ENCODE assay signal across 1 cellular context in the genomic region with DNA sequence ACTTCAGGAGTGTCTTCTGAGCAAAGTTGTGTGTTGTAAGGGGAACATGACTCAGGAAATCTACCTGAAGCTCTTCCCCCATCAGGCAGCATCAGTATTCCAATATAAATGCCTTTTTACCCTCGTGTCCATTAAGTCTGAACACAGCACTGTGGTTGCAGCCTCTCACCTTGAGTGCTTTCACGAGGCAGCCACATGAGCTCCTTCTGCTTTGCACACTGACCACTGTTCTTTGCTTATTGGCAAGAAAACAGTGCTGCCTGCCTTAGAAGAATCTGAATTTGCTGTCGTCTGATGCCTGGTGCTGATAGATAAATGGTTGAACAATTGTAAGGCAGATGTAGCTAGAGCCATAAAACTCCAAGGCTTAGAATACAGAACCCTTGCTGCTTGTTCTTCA.
TF ChIP-seq lines count a peak whose summit lies in the region.

No MANE protein-coding gene starts in this region.

TF ChIP-seq in K562, 482 proteins besides CTCF, POLR2A, EP300 and RAD21 (continued from another document):
- TF ChIP-seq, protein P1, sequence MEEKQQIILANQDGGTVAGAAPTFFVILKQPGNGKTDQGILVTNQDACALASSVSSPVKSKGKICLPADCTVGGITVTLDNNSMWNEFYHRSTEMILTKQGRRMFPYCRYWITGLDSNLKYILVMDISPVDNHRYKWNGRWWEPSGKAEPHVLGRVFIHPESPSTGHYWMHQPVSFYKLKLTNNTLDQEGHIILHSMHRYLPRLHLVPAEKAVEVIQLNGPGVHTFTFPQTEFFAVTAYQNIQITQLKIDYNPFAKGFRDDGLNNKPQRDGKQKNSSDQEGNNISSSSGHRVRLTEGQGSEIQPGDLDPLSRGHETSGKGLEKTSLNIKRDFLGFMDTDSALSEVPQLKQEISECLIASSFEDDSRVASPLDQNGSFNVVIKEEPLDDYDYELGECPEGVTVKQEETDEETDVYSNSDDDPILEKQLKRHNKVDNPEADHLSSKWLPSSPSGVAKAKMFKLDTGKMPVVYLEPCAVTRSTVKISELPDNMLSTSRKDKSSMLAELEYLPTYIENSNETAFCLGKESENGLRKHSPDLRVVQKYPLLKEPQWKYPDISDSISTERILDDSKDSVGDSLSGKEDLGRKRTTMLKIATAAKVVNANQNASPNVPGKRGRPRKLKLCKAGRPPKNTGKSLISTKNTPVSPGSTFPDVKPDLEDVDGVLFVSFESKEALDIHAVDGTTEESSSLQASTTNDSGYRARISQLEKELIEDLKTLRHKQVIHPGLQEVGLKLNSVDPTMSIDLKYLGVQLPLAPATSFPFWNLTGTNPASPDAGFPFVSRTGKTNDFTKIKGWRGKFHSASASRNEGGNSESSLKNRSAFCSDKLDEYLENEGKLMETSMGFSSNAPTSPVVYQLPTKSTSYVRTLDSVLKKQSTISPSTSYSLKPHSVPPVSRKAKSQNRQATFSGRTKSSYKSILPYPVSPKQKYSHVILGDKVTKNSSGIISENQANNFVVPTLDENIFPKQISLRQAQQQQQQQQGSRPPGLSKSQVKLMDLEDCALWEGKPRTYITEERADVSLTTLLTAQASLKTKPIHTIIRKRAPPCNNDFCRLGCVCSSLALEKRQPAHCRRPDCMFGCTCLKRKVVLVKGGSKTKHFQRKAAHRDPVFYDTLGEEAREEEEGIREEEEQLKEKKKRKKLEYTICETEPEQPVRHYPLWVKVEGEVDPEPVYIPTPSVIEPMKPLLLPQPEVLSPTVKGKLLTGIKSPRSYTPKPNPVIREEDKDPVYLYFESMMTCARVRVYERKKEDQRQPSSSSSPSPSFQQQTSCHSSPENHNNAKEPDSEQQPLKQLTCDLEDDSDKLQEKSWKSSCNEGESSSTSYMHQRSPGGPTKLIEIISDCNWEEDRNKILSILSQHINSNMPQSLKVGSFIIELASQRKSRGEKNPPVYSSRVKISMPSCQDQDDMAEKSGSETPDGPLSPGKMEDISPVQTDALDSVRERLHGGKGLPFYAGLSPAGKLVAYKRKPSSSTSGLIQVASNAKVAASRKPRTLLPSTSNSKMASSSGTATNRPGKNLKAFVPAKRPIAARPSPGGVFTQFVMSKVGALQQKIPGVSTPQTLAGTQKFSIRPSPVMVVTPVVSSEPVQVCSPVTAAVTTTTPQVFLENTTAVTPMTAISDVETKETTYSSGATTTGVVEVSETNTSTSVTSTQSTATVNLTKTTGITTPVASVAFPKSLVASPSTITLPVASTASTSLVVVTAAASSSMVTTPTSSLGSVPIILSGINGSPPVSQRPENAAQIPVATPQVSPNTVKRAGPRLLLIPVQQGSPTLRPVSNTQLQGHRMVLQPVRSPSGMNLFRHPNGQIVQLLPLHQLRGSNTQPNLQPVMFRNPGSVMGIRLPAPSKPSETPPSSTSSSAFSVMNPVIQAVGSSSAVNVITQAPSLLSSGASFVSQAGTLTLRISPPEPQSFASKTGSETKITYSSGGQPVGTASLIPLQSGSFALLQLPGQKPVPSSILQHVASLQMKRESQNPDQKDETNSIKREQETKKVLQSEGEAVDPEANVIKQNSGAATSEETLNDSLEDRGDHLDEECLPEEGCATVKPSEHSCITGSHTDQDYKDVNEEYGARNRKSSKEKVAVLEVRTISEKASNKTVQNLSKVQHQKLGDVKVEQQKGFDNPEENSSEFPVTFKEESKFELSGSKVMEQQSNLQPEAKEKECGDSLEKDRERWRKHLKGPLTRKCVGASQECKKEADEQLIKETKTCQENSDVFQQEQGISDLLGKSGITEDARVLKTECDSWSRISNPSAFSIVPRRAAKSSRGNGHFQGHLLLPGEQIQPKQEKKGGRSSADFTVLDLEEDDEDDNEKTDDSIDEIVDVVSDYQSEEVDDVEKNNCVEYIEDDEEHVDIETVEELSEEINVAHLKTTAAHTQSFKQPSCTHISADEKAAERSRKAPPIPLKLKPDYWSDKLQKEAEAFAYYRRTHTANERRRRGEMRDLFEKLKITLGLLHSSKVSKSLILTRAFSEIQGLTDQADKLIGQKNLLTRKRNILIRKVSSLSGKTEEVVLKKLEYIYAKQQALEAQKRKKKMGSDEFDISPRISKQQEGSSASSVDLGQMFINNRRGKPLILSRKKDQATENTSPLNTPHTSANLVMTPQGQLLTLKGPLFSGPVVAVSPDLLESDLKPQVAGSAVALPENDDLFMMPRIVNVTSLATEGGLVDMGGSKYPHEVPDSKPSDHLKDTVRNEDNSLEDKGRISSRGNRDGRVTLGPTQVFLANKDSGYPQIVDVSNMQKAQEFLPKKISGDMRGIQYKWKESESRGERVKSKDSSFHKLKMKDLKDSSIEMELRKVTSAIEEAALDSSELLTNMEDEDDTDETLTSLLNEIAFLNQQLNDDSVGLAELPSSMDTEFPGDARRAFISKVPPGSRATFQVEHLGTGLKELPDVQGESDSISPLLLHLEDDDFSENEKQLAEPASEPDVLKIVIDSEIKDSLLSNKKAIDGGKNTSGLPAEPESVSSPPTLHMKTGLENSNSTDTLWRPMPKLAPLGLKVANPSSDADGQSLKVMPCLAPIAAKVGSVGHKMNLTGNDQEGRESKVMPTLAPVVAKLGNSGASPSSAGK (IDR thresholded peaks at IDR 0.05), result peak; percentile 70
TF ChIP-seq in K562: peak in this region for 3.
